ENCODE assay signal across 15 cellular contexts in genomic region chr3:41711656-41712055, GRCh38.
DNase-seq lines count a peak whose midpoint lies in the region; TF ChIP-seq lines count a peak whose summit lies in the region.
"Had no signal": no experiment of that assay in that cellular context is flagged by ENCODE, and none has a peak within 500 bp of the region (broad histone marks: within the 10 kb centered on the region; RNA-seq: fewer than 3 reads in every experiment).

No MANE protein-coding gene starts in this region.

- H3K4me2 ChIP-seq in GM23248 (ENCODE audit: unreplicated experiment): peak overlapping the region; percentile 45

- TF ChIP-seq POLR2A in esophagus muscularis mucosa (IDR thresholded peaks at IDR 0.05; ENCODE audit: low read depth): no peak

- H3K79me2 ChIP-seq in GM23248 (ENCODE audit: insufficient read depth): no peaks in the 10 kb centered on the region

- no peaks in the 10 kb centered on the region for H3K9me2 ChIP-seq in GM23248 (ENCODE audit: insufficient read depth)

- CTCF ChIA-PET in A673 (lab: Charles Lee): no interaction called here

- peaks cover 17% of the 10 kb centered on the region for H3F3A ChIP-seq in GM23248 (ENCODE audit: insufficient read depth)

- BruUV-seq in A673 (replicated peaks; lab: Mats Ljungman, UMichigan): no TSS peak

- H2AFZ ChIP-seq in GM23248: no peak overlapping the region

- TF ChIP-seq CTCF in A673 (conservative IDR thresholded peaks at IDR 0.05; ENCODE audit: low read depth, low read length) (no peak), esophagus muscularis mucosa (IDR thresholded peaks at IDR 0.05) (no peak)

- H3K4me3 ChIP-seq in A673 (ENCODE audit: low read depth, low read length, poor library complexity, severe bottlenecking) (no peak overlapping the region), GM23248 (no peak overlapping the region), SJSA1 (no peak overlapping the region), esophagus muscularis mucosa (no peak overlapping the region)
- H3K4me3 ChIP-seq: lung, SK-N-MC had no signal

- peak; percentile 80 for DNase-seq in A673 (ENCODE audit: low spot score)
- peak; percentile 75 for DNase-seq in GM23248
- peak in 1 of 2 experiments; percentile 50 for DNase-seq in SJSA1 (ENCODE audit: low read depth in 1 of 2, low spot score in 2 of 2)
- DNase-seq in glomerular endothelial cell (ENCODE audit: extremely low read depth, low read depth, low spot score): peak; percentile 39
- DNase-seq in esophagus muscularis mucosa (ENCODE audit: extremely low spot score): no peak
- DNase-seq in activated CD4-positive, alpha-beta T cell treated with anti-CD3 and anti-CD28 coated beads for 1 hour: no peak
- DNase-seq in globus pallidus (ENCODE audit: low spot score): no peak
- no peak for DNase-seq in HuH-7.5 (ENCODE audit: low spot score)
- DNase-seq: activated T-cell treated with anti-CD3 and anti-CD28 coated beads, Interleukin-2, amount 50 U/mL, for 1 hour; DMS153; NCI-H1105; NCI-H526; stimulated activated CD4-positive, alpha-beta T cell treated with anti-CD3 and anti-CD28 coated beads, Interleukin-1b, Interleukin-23, amount 100 ng/mL, for 48 hours had no signal

- no peaks in the 10 kb centered on the region for H3K9me3 ChIP-seq in A673 (ENCODE audit: low read depth, low read length, poor library complexity, severe bottlenecking)
- H3K9me3 ChIP-seq in GM23248 (ENCODE audit: low read depth): no peaks in the 10 kb centered on the region
- no peaks in the 10 kb centered on the region for H3K9me3 ChIP-seq in SJSA1 (replicated peaks)
- H3K9me3 ChIP-seq in esophagus muscularis mucosa: no peaks in the 10 kb centered on the region

- intact Hi-C loops in A673 (cut with micrococcal nuclease; ENCODE audit: unreplicated experiment): no loop called here
- intact Hi-C loops in esophagus muscularis mucosa (cut with DNase I): no loop called here

- H3K27me3 ChIP-seq in A673 (replicated peaks; ENCODE audit: insufficient read depth, low read depth, low read length, poor library complexity) (no peaks in the 10 kb centered on the region), GM23248 (replicated peaks; ENCODE audit: insufficient read depth) (no peaks in the 10 kb centered on the region), SJSA1 (replicated peaks) (no peaks in the 10 kb centered on the region), esophagus muscularis mucosa (no peaks in the 10 kb centered on the region)

- H3K36me3 ChIP-seq in A673 (ENCODE audit: insufficient read depth, low read length, poor library complexity, severe bottlenecking) (no peaks in the 10 kb centered on the region), GM23248 (ENCODE audit: low read depth) (no peaks in the 10 kb centered on the region), SJSA1 (no peaks in the 10 kb centered on the region), esophagus muscularis mucosa (no peaks in the 10 kb centered on the region)

- H3K27ac ChIP-seq in A673 (ENCODE audit: low read depth, low read length, poor library complexity, severe bottlenecking) (peak overlapping the region; percentile 63), GM23248 (peak overlapping the region; percentile 38), SJSA1 (peak overlapping the region; percentile 83), esophagus muscularis mucosa (replicated peaks in 1 of 4) (no peak overlapping the region)
- H3K27ac ChIP-seq: SK-N-MC had no signal

- no peak overlapping the region for H3K9ac ChIP-seq in GM23248

- peaks cover 14% of the 10 kb centered on the region for H3K4me1 ChIP-seq in A673 (ENCODE audit: insufficient read depth, low read length, poor library complexity, severe bottlenecking)
- peaks cover 13% of the 10 kb centered on the region for H3K4me1 ChIP-seq in GM23248 (ENCODE audit: insufficient read depth)
- H3K4me1 ChIP-seq in SJSA1 (replicated peaks): peaks cover 18% of the 10 kb centered on the region
- no peaks in the 10 kb centered on the region for H3K4me1 ChIP-seq in esophagus muscularis mucosa

- POLR2A ChIA-PET in A673 (lab: Charles Lee; ENCODE audit: low non-redundant PET): no interaction called here

- no peak for TF ChIP-seq EP300 in esophagus muscularis mucosa (IDR thresholded peaks at IDR 0.05)

- H4K20me1 ChIP-seq in GM23248 (ENCODE audit: insufficient read depth): no peaks in the 10 kb centered on the region

- in situ Hi-C loops in GM23248 (cut with MboI): loop anchor here (25.0 kb wide), 1 partner anchor 1124 kb away; no protein-coding TSS in a partner anchor

Comparison
In these comparisons a context has a peak if more than half of its experiments do, and no peak if none do; other contexts are left out.
1. DNase-seq: peak in A673 (single experiment), GM23248 (single experiment) and glomerular endothelial cell (single experiment); none in esophagus muscularis mucosa (single experiment), activated CD4-positive, alpha-beta T cell treated with anti-CD3 and anti-CD28 coated beads for 1 hour (single experiment), globus pallidus (single experiment) and HuH-7.5 (single experiment).
2. H3K27ac ChIP-seq: peak in A673 (single experiment), GM23248 (single experiment) and SJSA1 (single experiment); none in esophagus muscularis mucosa (0 of 4).